2 cellular contexts compared by ENCODE assay signal in the genomic region with DNA sequence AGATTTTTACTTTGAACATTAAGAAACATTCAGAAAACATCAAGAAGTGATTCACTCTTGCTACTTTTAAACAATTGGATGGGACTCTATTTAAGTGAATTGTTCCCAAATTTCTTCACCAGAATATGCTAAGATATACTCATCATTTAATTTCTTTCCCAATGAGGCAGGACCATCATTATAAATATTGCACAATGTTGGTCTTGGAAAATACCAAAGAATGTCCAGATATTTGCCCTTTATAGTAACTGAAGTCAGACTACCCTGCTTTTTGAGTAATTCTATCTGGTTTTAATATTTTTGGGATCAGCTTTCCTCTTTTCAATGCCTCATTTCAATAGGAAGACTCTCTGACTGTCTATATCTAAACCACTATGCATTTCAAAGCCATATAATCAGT.
TF ChIP-seq lines count a peak whose summit lies in the region.

No MANE protein-coding gene starts in this region.

TF ChIP-seq in HepG2, 621 proteins besides CTCF, POLR2A, EP300 and RAD21 (continued from another document):
- TF ChIP-seq CBX1 (IDR thresholded peaks at IDR 0.05; ENCODE audit: low read depth) (no peak), KMT2B (CRISPR knock-in tag; IDR thresholded peaks at IDR 0.05) (no peak)

TF ChIP-seq in IMR-90, 13 proteins besides CTCF, POLR2A, EP300 and RAD21 (continued from another document):
- no peak for TF ChIP-seq CHD1 (IDR thresholded peaks at IDR 0.05; ENCODE audit: low read depth, low read length)
